ENCODE assay signal across 28 cellular contexts in the genomic region with DNA sequence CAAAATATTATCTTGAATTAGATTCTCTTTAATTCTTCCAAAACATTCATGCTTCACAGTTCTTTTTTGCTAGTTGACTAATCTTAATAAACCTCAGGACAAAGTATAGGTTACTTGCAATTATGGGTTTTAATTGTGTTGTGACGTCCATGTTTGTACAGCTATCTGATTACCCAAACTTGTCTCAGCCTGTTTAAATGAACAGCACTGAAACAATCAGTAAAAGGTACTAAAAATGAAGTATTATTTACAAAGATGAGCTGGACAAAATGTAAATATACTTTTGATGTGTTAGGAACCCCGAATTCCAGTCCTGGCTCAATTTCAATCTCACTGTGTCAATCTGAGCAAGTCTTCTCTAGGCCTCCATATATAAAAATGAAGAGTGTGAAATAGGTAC. TPM values are rescaled to one million over a fixed set of nuclear protein-coding genes. Genes with fewer than 3 reads are reported as not detected.
"Had no signal": no experiment of that assay in that cellular context is flagged by ENCODE, and none has a peak within 500 bp of the region (broad histone marks: within the 10 kb centered on the region; RNA-seq: fewer than 3 reads in every experiment).

No MANE protein-coding gene starts in this region.

- H3K27ac ChIP-seq: ascending aorta had no signal

- H3K27me3 ChIP-seq: ascending aorta had no signal

- H3K27me3 Mint-ChIP-seq: activated CD8-positive, alpha-beta memory T cell treated with anti-CD3 and anti-CD28 coated beads, Interleukin-2, amount 10 ng/mL, durations not matched to agents 7 days and 5 days; activated naive CD8-positive, alpha-beta T cell treated with anti-CD3 and anti-CD28 coated beads, Interleukin-2, amount 50 U/mL, for 24 hours had no signal

- H3K4me3 ChIP-seq: ascending aorta had no signal

- H3K4me1 ChIP-seq: ascending aorta had no signal

- FAIRE-seq: RCC 7860 had no signal

- H3K36me3 ChIP-seq: ascending aorta had no signal

- DNase-seq: activated CD4-positive, alpha-beta T cell treated with anti-CD3 and anti-CD28 coated beads for 4 hours; activated CD8-positive, alpha-beta memory T cell treated with anti-CD3 and anti-CD28 coated beads, Interleukin-2, amount 10 ng/mL, durations not matched to agents 7 days and 5 days; activated effector memory CD4-positive, alpha-beta T cell treated with anti-CD3 and anti-CD28 coated beads, Interleukin-2, amount 50 U/mL, for 16 hours; activated naive CD4-positive, alpha-beta T cell treated with Interleukin-2 at 50 U/mL for 16 hours; activated naive CD8-positive, alpha-beta T cell treated with anti-CD3 and anti-CD28 coated beads, Interleukin-2, amount 50 U/mL, for 24 hours; activated T-cell treated with anti-CD3 and anti-CD28 coated beads, Interleukin-2, amount 50 U/mL, for 24 hours; amniotic stem cell; cerebellar nuclear complex; IMR-90; Kasumi-1; KBM-7; NCI-H1048; NCI-H1417 treated with DMSO at 0.1 percent for 48 hours; NCI-H187; NCI-H2081; NCI-H2171; NCI-H2227 treated with DMSO at 0.1 percent for 48 hours; NCI-H446 treated with DMSO at 0.1 percent for 48 hours; NCI-H524 treated with DMSO at 0.1 percent for 48 hours; NCI-H82; SHP77 treated with DMSO at 0.1 percent for 48 hours had no signal

- H3K4me3 Mint-ChIP-seq: activated CD8-positive, alpha-beta memory T cell treated with anti-CD3 and anti-CD28 coated beads, Interleukin-2, amount 10 ng/mL, durations not matched to agents 7 days and 5 days; activated naive CD8-positive, alpha-beta T cell treated with anti-CD3 and anti-CD28 coated beads, Interleukin-2, amount 50 U/mL, for 24 hours; activated T-cell treated with anti-CD3 and anti-CD28 coated beads, Interleukin-2, amount 50 U/mL, for 24 hours; brain; T-helper 1 cell treated with Interleukin-12 subunit alpha and Interleukin-12 subunit beta and Interleukin-4 antibody, amounts not matched to agents 30 μg/mL and 1 μg/mL, for 36 hours had no signal

- ATAC-seq: activated CD4-positive, CD25-positive, alpha-beta regulatory T cell treated with anti-CD3 and anti-CD28 coated beads, Interleukin-2, amount 50 U/mL, for 24 hours; activated CD8-positive, alpha-beta memory T cell treated with anti-CD3 and anti-CD28 coated beads, Interleukin-2, amount 10 ng/mL, durations not matched to agents 7 days and 5 days; activated naive CD4-positive, alpha-beta T cell treated with anti-CD3 and anti-CD28 coated beads, Interleukin-2, amount 50 U/mL, for 72 hours; activated naive CD8-positive, alpha-beta T cell treated with anti-CD3 and anti-CD28 coated beads, Interleukin-2, amount 50 U/mL, for 24 hours had no signal

- H3K36me3 Mint-ChIP-seq: activated CD8-positive, alpha-beta memory T cell treated with anti-CD3 and anti-CD28 coated beads, Interleukin-2, amount 10 ng/mL, durations not matched to agents 7 days and 5 days; activated naive CD4-positive, alpha-beta T cell treated with anti-CD3 and anti-CD28 coated beads, Interleukin-2, amount 50 U/mL, for 72 hours; brain had no signal

- H3K4me1 Mint-ChIP-seq: activated CD8-positive, alpha-beta memory T cell treated with anti-CD3 and anti-CD28 coated beads, Interleukin-2, amount 10 ng/mL, durations not matched to agents 7 days and 5 days; activated naive CD8-positive, alpha-beta T cell treated with anti-CD3 and anti-CD28 coated beads, Interleukin-2, amount 50 U/mL, for 24 hours; brain had no signal

- H3K27ac Mint-ChIP-seq: activated CD8-positive, alpha-beta memory T cell treated with anti-CD3 and anti-CD28 coated beads, Interleukin-2, amount 10 ng/mL, durations not matched to agents 7 days and 5 days; activated naive CD4-positive, alpha-beta T cell treated with anti-CD3 and anti-CD28 coated beads, Interleukin-2, amount 50 U/mL, for 72 hours; activated naive CD8-positive, alpha-beta T cell treated with anti-CD3 and anti-CD28 coated beads, Interleukin-2, amount 50 U/mL, for 24 hours; activated T-cell treated with anti-CD3 and anti-CD28 coated beads, Interleukin-2, amount 50 U/mL, for 24 hours; brain; T-helper 1 cell treated with Interleukin-12 subunit alpha and Interleukin-12 subunit beta and Interleukin-4 antibody, amounts not matched to agents 30 μg/mL and 1 μg/mL, for 36 hours had no signal

- H3K9me3 ChIP-seq: ascending aorta had no signal

- H3K9me3 Mint-ChIP-seq: activated naive CD8-positive, alpha-beta T cell treated with anti-CD3 and anti-CD28 coated beads, Interleukin-2, amount 50 U/mL, for 24 hours; activated T-cell treated with anti-CD3 and anti-CD28 coated beads, Interleukin-2, amount 50 U/mL, for 24 hours; brain; T-helper 1 cell treated with Interleukin-12 subunit alpha and Interleukin-12 subunit beta and Interleukin-4 antibody, amounts not matched to agents 30 μg/mL and 1 μg/mL, for 36 hours had no signal

RNA-seq across cellular contexts. Expression of a gene that starts 57.4 kb away (rescaled TPM):
- total RNA-seq: activated CD8-positive, alpha-beta memory T cell treated with anti-CD3 and anti-CD28 coated beads, Interleukin-2, amount 10 ng/mL, durations not matched to agents 7 days and 5 days; activated naive CD4-positive, alpha-beta T cell treated with anti-CD3 and anti-CD28 coated beads, Interleukin-2, amount 50 U/mL, for 72 hours; ascending aorta; IMR-90; SK-MEL-5 had no signal
- polyA plus RNA-seq: IMR-90 had no signal
